ENCODE assay signal across 4 cellular contexts in the genomic region with DNA sequence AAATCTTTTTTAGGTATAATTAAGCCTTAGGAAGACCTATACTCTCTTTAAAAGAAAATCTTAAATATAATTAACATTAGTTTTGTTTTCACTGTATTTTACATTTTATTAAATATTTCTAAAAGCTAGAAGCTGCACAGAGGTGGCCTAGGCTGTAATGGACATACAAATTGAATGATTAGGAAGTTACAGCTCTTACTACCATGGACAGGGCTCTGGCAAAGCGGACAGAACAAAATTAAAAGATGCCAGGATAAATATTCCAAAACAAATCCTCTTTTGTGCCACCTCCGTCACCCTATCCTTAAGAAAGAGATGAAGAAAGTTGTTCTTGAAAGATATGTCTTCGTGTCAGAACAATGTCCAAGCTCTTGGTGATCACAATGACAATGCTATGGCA.
TF ChIP-seq lines count a peak whose summit lies in the region.

No MANE protein-coding gene starts in this region.

TF ChIP-seq in SK-N-SH, 30 proteins besides CTCF, POLR2A, EP300 and RAD21 (continued from another document):
- TF ChIP-seq, protein P1, sequence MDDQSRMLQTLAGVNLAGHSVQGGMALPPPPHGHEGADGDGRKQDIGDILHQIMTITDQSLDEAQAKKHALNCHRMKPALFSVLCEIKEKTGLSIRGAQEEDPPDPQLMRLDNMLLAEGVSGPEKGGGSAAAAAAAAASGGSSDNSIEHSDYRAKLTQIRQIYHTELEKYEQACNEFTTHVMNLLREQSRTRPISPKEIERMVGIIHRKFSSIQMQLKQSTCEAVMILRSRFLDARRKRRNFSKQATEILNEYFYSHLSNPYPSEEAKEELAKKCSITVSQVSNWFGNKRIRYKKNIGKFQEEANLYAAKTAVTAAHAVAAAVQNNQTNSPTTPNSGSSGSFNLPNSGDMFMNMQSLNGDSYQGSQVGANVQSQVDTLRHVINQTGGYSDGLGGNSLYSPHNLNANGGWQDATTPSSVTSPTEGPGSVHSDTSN (IDR thresholded peaks at IDR 0.05): no peak
- TF ChIP-seq TAF1 (IDR thresholded peaks at IDR 0.05; ENCODE audit: borderline replicate concordance, low read depth, low read length) (no peak), FOXM1 (IDR thresholded peaks at IDR 0.05; ENCODE audit: low read depth) (no peak)
- TF ChIP-seq, protein P2, sequence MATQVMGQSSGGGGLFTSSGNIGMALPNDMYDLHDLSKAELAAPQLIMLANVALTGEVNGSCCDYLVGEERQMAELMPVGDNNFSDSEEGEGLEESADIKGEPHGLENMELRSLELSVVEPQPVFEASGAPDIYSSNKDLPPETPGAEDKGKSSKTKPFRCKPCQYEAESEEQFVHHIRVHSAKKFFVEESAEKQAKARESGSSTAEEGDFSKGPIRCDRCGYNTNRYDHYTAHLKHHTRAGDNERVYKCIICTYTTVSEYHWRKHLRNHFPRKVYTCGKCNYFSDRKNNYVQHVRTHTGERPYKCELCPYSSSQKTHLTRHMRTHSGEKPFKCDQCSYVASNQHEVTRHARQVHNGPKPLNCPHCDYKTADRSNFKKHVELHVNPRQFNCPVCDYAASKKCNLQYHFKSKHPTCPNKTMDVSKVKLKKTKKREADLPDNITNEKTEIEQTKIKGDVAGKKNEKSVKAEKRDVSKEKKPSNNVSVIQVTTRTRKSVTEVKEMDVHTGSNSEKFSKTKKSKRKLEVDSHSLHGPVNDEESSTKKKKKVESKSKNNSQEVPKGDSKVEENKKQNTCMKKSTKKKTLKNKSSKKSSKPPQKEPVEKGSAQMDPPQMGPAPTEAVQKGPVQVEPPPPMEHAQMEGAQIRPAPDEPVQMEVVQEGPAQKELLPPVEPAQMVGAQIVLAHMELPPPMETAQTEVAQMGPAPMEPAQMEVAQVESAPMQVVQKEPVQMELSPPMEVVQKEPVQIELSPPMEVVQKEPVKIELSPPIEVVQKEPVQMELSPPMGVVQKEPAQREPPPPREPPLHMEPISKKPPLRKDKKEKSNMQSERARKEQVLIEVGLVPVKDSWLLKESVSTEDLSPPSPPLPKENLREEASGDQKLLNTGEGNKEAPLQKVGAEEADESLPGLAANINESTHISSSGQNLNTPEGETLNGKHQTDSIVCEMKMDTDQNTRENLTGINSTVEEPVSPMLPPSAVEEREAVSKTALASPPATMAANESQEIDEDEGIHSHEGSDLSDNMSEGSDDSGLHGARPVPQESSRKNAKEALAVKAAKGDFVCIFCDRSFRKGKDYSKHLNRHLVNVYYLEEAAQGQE (IDR thresholded peaks at IDR 0.05; ENCODE audit: low read depth, low read length): peak; percentile 83

TF ChIP-seq in GM23338, 12 proteins besides CTCF, POLR2A, EP300 and RAD21:
- TF ChIP-seq, protein P2 (IDR thresholded peaks at IDR 0.05; ENCODE audit: unreplicated experiment): peak; percentile 53
- TF ChIP-seq, protein P3, sequence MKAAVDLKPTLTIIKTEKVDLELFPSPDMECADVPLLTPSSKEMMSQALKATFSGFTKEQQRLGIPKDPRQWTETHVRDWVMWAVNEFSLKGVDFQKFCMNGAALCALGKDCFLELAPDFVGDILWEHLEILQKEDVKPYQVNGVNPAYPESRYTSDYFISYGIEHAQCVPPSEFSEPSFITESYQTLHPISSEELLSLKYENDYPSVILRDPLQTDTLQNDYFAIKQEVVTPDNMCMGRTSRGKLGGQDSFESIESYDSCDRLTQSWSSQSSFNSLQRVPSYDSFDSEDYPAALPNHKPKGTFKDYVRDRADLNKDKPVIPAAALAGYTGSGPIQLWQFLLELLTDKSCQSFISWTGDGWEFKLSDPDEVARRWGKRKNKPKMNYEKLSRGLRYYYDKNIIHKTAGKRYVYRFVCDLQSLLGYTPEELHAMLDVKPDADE (IDR thresholded peaks at IDR 0.05): no peak

TF ChIP-seq in Ishikawa, 13 proteins besides CTCF, POLR2A, EP300 and RAD21 (continued from another document):
- TF ChIP-seq, protein P2 (IDR thresholded peaks at IDR 0.05; ENCODE audit: low read depth): peak; percentile 77

TF ChIP-seq in GM12878, 131 proteins besides CTCF, POLR2A, EP300 and RAD21:
- TF ChIP-seq, protein P2 (IDR thresholded peaks at IDR 0.05; ENCODE audit: low read depth, low read length): 0 out of 2 replicates have a peak, but pooled peaks have one; percentile 20
- TF ChIP-seq, protein P4, sequence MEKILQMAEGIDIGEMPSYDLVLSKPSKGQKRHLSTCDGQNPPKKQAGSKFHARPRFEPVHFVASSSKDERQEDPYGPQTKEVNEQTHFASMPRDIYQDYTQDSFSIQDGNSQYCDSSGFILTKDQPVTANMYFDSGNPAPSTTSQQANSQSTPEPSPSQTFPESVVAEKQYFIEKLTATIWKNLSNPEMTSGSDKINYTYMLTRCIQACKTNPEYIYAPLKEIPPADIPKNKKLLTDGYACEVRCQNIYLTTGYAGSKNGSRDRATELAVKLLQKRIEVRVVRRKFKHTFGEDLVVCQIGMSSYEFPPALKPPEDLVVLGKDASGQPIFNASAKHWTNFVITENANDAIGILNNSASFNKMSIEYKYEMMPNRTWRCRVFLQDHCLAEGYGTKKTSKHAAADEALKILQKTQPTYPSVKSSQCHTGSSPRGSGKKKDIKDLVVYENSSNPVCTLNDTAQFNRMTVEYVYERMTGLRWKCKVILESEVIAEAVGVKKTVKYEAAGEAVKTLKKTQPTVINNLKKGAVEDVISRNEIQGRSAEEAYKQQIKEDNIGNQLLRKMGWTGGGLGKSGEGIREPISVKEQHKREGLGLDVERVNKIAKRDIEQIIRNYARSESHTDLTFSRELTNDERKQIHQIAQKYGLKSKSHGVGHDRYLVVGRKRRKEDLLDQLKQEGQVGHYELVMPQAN (conservative IDR thresholded peaks at IDR 0.05): no peak
